15 cellular contexts compared by ENCODE assay signal in the genomic region with DNA sequence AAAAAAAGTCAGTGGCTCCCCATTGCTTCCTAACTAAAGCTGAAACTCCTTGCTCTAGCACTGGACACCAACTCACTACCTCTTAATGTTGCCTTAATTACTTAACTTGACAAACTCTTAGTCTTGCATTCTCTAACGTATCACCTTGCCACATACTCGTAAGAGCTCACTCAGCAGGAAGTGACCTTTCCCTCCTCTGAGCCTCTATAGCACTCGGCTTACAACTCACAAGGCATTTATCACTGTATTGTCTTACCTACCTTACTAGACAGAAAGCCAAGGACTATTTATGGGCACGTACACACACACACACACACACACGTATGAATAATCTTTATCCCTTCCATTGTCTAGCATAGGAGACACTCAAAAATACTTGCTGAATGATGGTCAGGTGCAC. TPM values are rescaled to one million over a fixed set of nuclear protein-coding genes. Genes with fewer than 3 reads are reported as not detected.
A peak's percentile ranks its signal among the peaks of the same experiment; 100 is the strongest.
DNase-seq lines count a peak whose midpoint lies in the region; ATAC-seq, FAIRE-seq and TF ChIP-seq lines count a peak whose summit lies in the region.
"Had no signal": no experiment of that assay in that cellular context is flagged by ENCODE, and none has a peak within 500 bp of the region (broad histone marks: within the 10 kb centered on the region; RNA-seq: fewer than 3 reads in every experiment).

No MANE protein-coding gene starts in this region.

- H3K9me3 Mint-ChIP-seq in activated CD4-positive, alpha-beta T cell treated with anti-CD3 and anti-CD28 coated beads for 36 hours (ENCODE audit: low read depth): no peaks in the 10 kb centered on the region
- H3K9me3 Mint-ChIP-seq: activated CD4-positive, alpha-beta memory T cell treated with anti-CD3 and anti-CD28 coated beads, Interleukin-2, amount 10 ng/mL, durations not matched to agents 7 days and 5 days had no signal

- H3K27ac ChIP-seq in hepatocyte (peak overlapping the region; percentile 57), small intestine (ENCODE audit: low read depth in 1 of 2, low read length in 1 of 2) (no peak overlapping the region)
- H3K27ac ChIP-seq: gastroesophageal sphincter, Peyer's patch, uterus had no signal

- peaks cover 2% of the 10 kb centered on the region for H3K79me2 ChIP-seq in hepatocyte

- H3K9me3 ChIP-seq in hepatocyte (ENCODE audit: low read depth): no peaks in the 10 kb centered on the region
- no peaks in the 10 kb centered on the region for H3K9me3 ChIP-seq in small intestine (ENCODE audit: control insufficient read depth, low read depth)
- H3K9me3 ChIP-seq: gastroesophageal sphincter, Peyer's patch, uterus had no signal

- H3K27me3 Mint-ChIP-seq in activated CD4-positive, alpha-beta T cell treated with anti-CD3 and anti-CD28 coated beads for 36 hours: no peaks in the 10 kb centered on the region
- H3K27me3 Mint-ChIP-seq: activated CD4-positive, alpha-beta memory T cell treated with anti-CD3 and anti-CD28 coated beads, Interleukin-2, amount 10 ng/mL, durations not matched to agents 7 days and 5 days had no signal

- POLR2A ChIA-PET in activated CD4-positive, alpha-beta T cell treated with anti-CD3 and anti-CD28 coated beads for 36 hours (lab: Charles Lee): no interaction called here

- intact Hi-C loops in activated CD4-positive, alpha-beta T cell treated with anti-CD3 and anti-CD28 coated beads for 36 hours (cut with DNase I, micrococcal nuclease): no loop called here

- H3K4me3 ChIP-seq in hepatocyte: no peak overlapping the region
- no peak overlapping the region for H3K4me3 ChIP-seq in small intestine (ENCODE audit: low read depth in 1 of 2, low read length in 2 of 2)
- H3K4me3 ChIP-seq: gastroesophageal sphincter, Peyer's patch, uterus had no signal

- no peaks in the 10 kb centered on the region for H4K20me1 ChIP-seq in hepatocyte (ENCODE audit: insufficient read depth, poor library complexity, severe bottlenecking)

- no peaks in the 10 kb centered on the region for H3K9me2 ChIP-seq in hepatocyte (replicated peaks; ENCODE audit: insufficient read depth)

- peaks cover 31% of the 10 kb centered on the region for H3K4me1 ChIP-seq in hepatocyte (ENCODE audit: insufficient read depth)
- H3K4me1 ChIP-seq in small intestine (ENCODE audit: control insufficient read depth in 2 of 2, insufficient read depth in 1 of 2, low read depth in 1 of 2, low read length in 1 of 2): no peaks in the 10 kb centered on the region
- H3K4me1 ChIP-seq: gastroesophageal sphincter, Peyer's patch, uterus had no signal

- H3K36me3 ChIP-seq in hepatocyte (replicated peaks; ENCODE audit: insufficient read depth, low read depth): no peaks in the 10 kb centered on the region
- H3K36me3 ChIP-seq in small intestine (ENCODE audit: control insufficient read depth in 2 of 2, insufficient read depth in 2 of 2, low read length in 2 of 2): no peaks in the 10 kb centered on the region
- H3K36me3 ChIP-seq: gastroesophageal sphincter, Peyer's patch, uterus had no signal

- peak overlapping the region; percentile 5 for H3K4me3 Mint-ChIP-seq in activated CD4-positive, alpha-beta T cell treated with anti-CD3 and anti-CD28 coated beads for 36 hours
- H3K4me3 Mint-ChIP-seq: activated CD4-positive, alpha-beta memory T cell treated with anti-CD3 and anti-CD28 coated beads, Interleukin-2, amount 10 ng/mL, durations not matched to agents 7 days and 5 days had no signal

- H3K4me2 ChIP-seq in hepatocyte: peak overlapping the region; percentile 6

- DNase-seq in activated CD4-positive, alpha-beta T cell treated with anti-CD3 and anti-CD28 coated beads for 36 hours: peak; percentile 24
- DNase-seq in activated CD4-positive, alpha-beta T cell treated with anti-CD3 and anti-CD28 coated beads for 4 hours: no peak
- DNase-seq in RPMI8226 (peak; percentile 44), hepatocyte (ENCODE audit: low spot score) (peak; percentile 39), small intestine (peak; percentile 29), DMS114 treated with DMSO at 0.1 percent for 48 hours (lab: John Stamatoyannopoulos, UW; ENCODE audit: unreplicated experiment) (no peak)
- DNase-seq: activated CD4-positive, alpha-beta memory T cell treated with anti-CD3 and anti-CD28 coated beads, Interleukin-2, amount 10 ng/mL, durations not matched to agents 7 days and 5 days; anterior cingulate cortex; left ventricle myocardium superior; occipital lobe; Peyer's patch; uterus had no signal

- peak; percentile 76 for ATAC-seq in activated CD4-positive, alpha-beta T cell treated with anti-CD3 and anti-CD28 coated beads for 36 hours
- no peak for ATAC-seq in GM19351 (IDR thresholded peaks at IDR 0.05; ENCODE audit: unreplicated experiment)
- no peak for ATAC-seq in GM21576 (IDR thresholded peaks at IDR 0.05; ENCODE audit: unreplicated experiment)
- ATAC-seq: gastroesophageal sphincter, left ventricle myocardium superior had no signal

- CTCF ChIA-PET in activated CD4-positive, alpha-beta T cell treated with anti-CD3 and anti-CD28 coated beads for 36 hours (lab: Charles Lee): no interaction called here

- H3K36me3 Mint-ChIP-seq in activated CD4-positive, alpha-beta T cell treated with anti-CD3 and anti-CD28 coated beads for 36 hours (ENCODE audit: low read depth): peaks cover 2% of the 10 kb centered on the region

- TF ChIP-seq CTCF in hepatocyte (IDR thresholded peaks at IDR 0.05; ENCODE audit: poor library complexity): no peak

- FAIRE-seq in small intestine (lab: Jason Lieb, UNC): no peak

- no peak overlapping the region for H2AFZ ChIP-seq in hepatocyte

- peak overlapping the region; percentile 68 for H3K27ac Mint-ChIP-seq in activated CD4-positive, alpha-beta T cell treated with anti-CD3 and anti-CD28 coated beads for 36 hours
- H3K27ac Mint-ChIP-seq: activated CD4-positive, alpha-beta memory T cell treated with anti-CD3 and anti-CD28 coated beads, Interleukin-2, amount 10 ng/mL, durations not matched to agents 7 days and 5 days had no signal

- peaks cover 68% of the 10 kb centered on the region for H3K4me1 Mint-ChIP-seq in activated CD4-positive, alpha-beta T cell treated with anti-CD3 and anti-CD28 coated beads for 36 hours

- H3K27me3 ChIP-seq in hepatocyte (no peaks in the 10 kb centered on the region), small intestine (ENCODE audit: control insufficient read depth in 2 of 2, insufficient read depth in 2 of 2, low read length in 2 of 2) (no peaks in the 10 kb centered on the region)
- H3K27me3 ChIP-seq: gastroesophageal sphincter, Peyer's patch, uterus had no signal

- 60% methylated on average over 5 of the region's 5 CpGs for WGBS in hepatocyte (ENCODE audit: low lambda C conversion rate, missing lambda C conversion rate)
- 37 to 50% (median 48%) methylated on average over 5 of the region's 5 CpGs for WGBS in small intestine, 3 donors

RNA-seq across cellular contexts. Expression of a gene that starts 21.2 kb away (rescaled TPM):
- 10 to 100 TPM; 19.7 to 21.2 TPM for total RNA-seq in activated CD4-positive, alpha-beta T cell treated with anti-CD3 and anti-CD28 coated beads for 36 hours
- total RNA-seq in hepatocyte: 5.5 and 11.4 TPM in 2 replicates
- polyA plus RNA-seq in hepatocyte: 17.2 and 17.8 TPM in 2 replicates
- 1 to 10 TPM in 2 of 3 donors, not detected in 1; 3.0 to 6.2 TPM for polyA plus RNA-seq in small intestine

RNA-seq across cellular contexts. Expression of a gene that starts 39.4 kb away (rescaled TPM):
- total RNA-seq in activated CD4-positive, alpha-beta T cell treated with anti-CD3 and anti-CD28 coated beads for 36 hours: not detected
- total RNA-seq in hepatocyte: 3.4 and 3.8 TPM in 2 replicates
- polyA plus RNA-seq in hepatocyte (4.4 and 5.8 TPM in 2 replicates), small intestine (10 to 100 TPM in 2 of 3 donors, under 1 TPM in 1; 0.28 to 12.7 (median 12.2) TPM)
- total RNA-seq: activated CD4-positive, alpha-beta memory T cell treated with anti-CD3 and anti-CD28 coated beads, Interleukin-2, amount 10 ng/mL, durations not matched to agents 7 days and 5 days; left ventricle myocardium superior; occipital lobe; Peyer's patch had no signal

Comparison
In these comparisons a context has a peak if more than half of its experiments do, and no peak if none do; other contexts are left out.
1. DNase-seq: peak in activated CD4-positive, alpha-beta T cell treated with anti-CD3 and anti-CD28 coated beads for 36 hours (single experiment), RPMI8226 (single experiment), hepatocyte (single experiment) and small intestine (single experiment); none in activated CD4-positive, alpha-beta T cell treated with anti-CD3 and anti-CD28 coated beads for 4 hours (0 of 2) and DMS114 treated with DMSO at 0.1 percent for 48 hours (single experiment).